ENCODE assay signal across 23 cellular contexts in genomic region chr5:88938488-88938887, GRCh38. TPM values are rescaled to one million over a fixed set of nuclear protein-coding genes. Genes with fewer than 3 reads are reported as not detected.
DNase-seq lines count a peak whose midpoint lies in the region; ATAC-seq and TF ChIP-seq lines count a peak whose summit lies in the region.
"Had no signal": no experiment of that assay in that cellular context is flagged by ENCODE, and none has a peak within 500 bp of the region (broad histone marks: within the 10 kb centered on the region; RNA-seq: fewer than 3 reads in every experiment).

No MANE protein-coding gene starts in this region.

- H3K18ac ChIP-seq in mesenchymal stem cell (ENCODE audit: low read depth in 1 of 2, low read length in 2 of 2): peak overlapping the region in 1 of 2 experiments; percentile 66

- 78 to 82% methylated on average over 3 of the region's 3 CpGs for WGBS in heart right ventricle, 2 donors
- WGBS in mesenchymal stem cell: 2% methylated on average over 3 of the region's 3 CpGs

- H2BK15ac ChIP-seq in mesenchymal stem cell (ENCODE audit: low read depth, poor library complexity, severe bottlenecking): no peak overlapping the region

- H3K4me3 ChIP-seq in left ventricle myocardium inferior (no peak overlapping the region), heart right ventricle (no peak overlapping the region), mesenchymal stem cell (ENCODE audit: insufficient read depth in 1 of 2, low read depth in 1 of 2, low read length in 2 of 2) (no peak overlapping the region), gastrocnemius medialis (peak overlapping the region in 3 of 4 donors; percentile 28 to 46 (median 33))
- H3K4me3 ChIP-seq: GM23338 had no signal

- H3K4me1 ChIP-seq in left ventricle myocardium inferior (peaks cover 16% of the 10 kb centered on the region), heart right ventricle (peaks cover 0 to 24% (median 0%) of the 10 kb centered on the region in 9 donors), mesenchymal stem cell (ENCODE audit: control insufficient read depth, insufficient read depth, low read depth, low read length) (no peaks in the 10 kb centered on the region), gastrocnemius medialis (peaks cover 22 to 28% of the 10 kb centered on the region in 2 donors)
- H3K4me1 ChIP-seq: BE2C had no signal

- no peak overlapping the region for H3K4me2 ChIP-seq in mesenchymal stem cell (ENCODE audit: low read length, poor library complexity, severe bottlenecking)
- H3K4me2 ChIP-seq: GM23338 had no signal

- no peak overlapping the region for H3K4me3 Mint-ChIP-seq in osteocyte (ENCODE audit: unreplicated experiment)
- H3K4me3 Mint-ChIP-seq: CD4-positive, alpha-beta memory T cell; GM23338 had no signal

- H2BK120ac ChIP-seq in mesenchymal stem cell (ENCODE audit: low read depth, low read length): no peak overlapping the region

- H3K27me3 ChIP-seq in left ventricle myocardium inferior (ENCODE audit: low read depth) (no peaks in the 10 kb centered on the region), heart right ventricle (no peaks in the 10 kb centered on the region), mesenchymal stem cell (ENCODE audit: control insufficient read depth in 1 of 2, insufficient read depth in 1 of 2, low read length in 2 of 2) (no peaks in the 10 kb centered on the region), gastrocnemius medialis (no peaks in the 10 kb centered on the region)
- H3K27me3 ChIP-seq: BE2C had no signal

- no peak overlapping the region for H2BK5ac ChIP-seq in mesenchymal stem cell (ENCODE audit: low read depth, low read length, poor library complexity, severe bottlenecking)

- no peak overlapping the region for H3K4ac ChIP-seq in mesenchymal stem cell (ENCODE audit: low read depth in 1 of 2, low read length in 2 of 2)

- H4K8ac ChIP-seq in mesenchymal stem cell (ENCODE audit: low read length): no peak overlapping the region

- H3K4me1 Mint-ChIP-seq in osteocyte (ENCODE audit: unreplicated experiment): peaks cover 15% of the 10 kb centered on the region
- H3K4me1 Mint-ChIP-seq: CD4-positive, alpha-beta memory T cell had no signal

- no peak overlapping the region for H3K23ac ChIP-seq in mesenchymal stem cell (ENCODE audit: low read length in 2 of 2)

- ATAC-seq in heart right ventricle (no peak), gastrocnemius medialis (peak; percentile 97 to 98), HG02678 (IDR thresholded peaks at IDR 0.05; ENCODE audit: unreplicated experiment) (no peak)
- ATAC-seq: GM23338, HCT116 had no signal

- intact Hi-C loops in left ventricle myocardium inferior (cut with micrococcal nuclease): no loop called here
- intact Hi-C loops in heart right ventricle (cut with DNase I): no loop called here
- intact Hi-C loops in gastrocnemius medialis (cut with DNase I; ENCODE audit: low total_unique reads): no loop called here

- no peaks in the 10 kb centered on the region for H3K36me3 ChIP-seq in left ventricle myocardium inferior
- H3K36me3 ChIP-seq in heart right ventricle: no peaks in the 10 kb centered on the region
- H3K36me3 ChIP-seq in mesenchymal stem cell (ENCODE audit: control insufficient read depth in 1 of 2, insufficient read depth in 2 of 2, low read depth in 1 of 2, low read length in 2 of 2): no peaks in the 10 kb centered on the region
- H3K36me3 ChIP-seq in gastrocnemius medialis: no peaks in the 10 kb centered on the region
- H3K36me3 ChIP-seq: BE2C had no signal

- H3K27me3 Mint-ChIP-seq in osteocyte (ENCODE audit: unreplicated experiment): no peaks in the 10 kb centered on the region
- H3K27me3 Mint-ChIP-seq: CD4-positive, alpha-beta memory T cell had no signal

- TF ChIP-seq CTCF in left ventricle myocardium inferior (IDR thresholded peaks at IDR 0.05; ENCODE audit: borderline replicate concordance) (no peak), heart right ventricle (IDR thresholded peaks at IDR 0.05) (no peak), gastrocnemius medialis (IDR thresholded peaks at IDR 0.05 in 4 of 5, conservative IDR thresholded peaks at IDR 0.05 in 1 of 5) (no peak), osteocyte (IDR thresholded peaks at IDR 0.05) (no peak)

- no peak overlapping the region for H3K27ac Mint-ChIP-seq in osteocyte (ENCODE audit: unreplicated experiment)
- H3K27ac Mint-ChIP-seq: CD4-positive, alpha-beta memory T cell; GM23338 had no signal

- H2AK5ac ChIP-seq in mesenchymal stem cell (ENCODE audit: low read length, severe bottlenecking): no peak overlapping the region

- no peak overlapping the region for H4K91ac ChIP-seq in mesenchymal stem cell (ENCODE audit: low read length)

- H3K14ac ChIP-seq in mesenchymal stem cell (ENCODE audit: low read length in 2 of 2): no peak overlapping the region

- no peak for DNase-seq in left ventricle myocardium inferior
- no peak for DNase-seq in heart right ventricle
- DNase-seq in mesenchymal stem cell: peak; percentile 60
- peak; percentile 33 to 38 for DNase-seq in gastrocnemius medialis
- DNase-seq in HT-29 (ENCODE audit: low spot score): no peak
- no peak for DNase-seq in osteocyte (ENCODE audit: extremely low spot score, unreplicated experiment)
- no peak for DNase-seq in cerebellar cortex (ENCODE audit: low spot score)
- DNase-seq: BE2C; Calu3; CD4-positive, alpha-beta memory T cell; DMS79; KBM-7; NCI-H1417 treated with DMSO at 0.1 percent for 48 hours; NCI-H2029; NCI-H2171; NCI-H446; NK-92 treated with Interleukin-12 subunit alpha and Interleukin-12 subunit beta, amount 100 ng/mL, for 24 hours; RPMI8226; SIG-M5 had no signal

- H3K36me3 Mint-ChIP-seq in osteocyte (ENCODE audit: unreplicated experiment): no peaks in the 10 kb centered on the region
- H3K36me3 Mint-ChIP-seq: CD4-positive, alpha-beta memory T cell had no signal

- no peaks in the 10 kb centered on the region for H3K9me3 ChIP-seq in left ventricle myocardium inferior (replicated peaks)
- no peaks in the 10 kb centered on the region for H3K9me3 ChIP-seq in heart right ventricle
- H3K9me3 ChIP-seq in mesenchymal stem cell (ENCODE audit: control insufficient read depth, low read length): no peaks in the 10 kb centered on the region
- no peaks in the 10 kb centered on the region for H3K9me3 ChIP-seq in gastrocnemius medialis
- H3K9me3 ChIP-seq: BE2C had no signal

- no peak overlapping the region for H3K9ac ChIP-seq in mesenchymal stem cell (ENCODE audit: low read length)

- peak; percentile 8 to 42 for TF ChIP-seq POLR2A in gastrocnemius medialis (IDR thresholded peaks at IDR 0.05)

- no peak overlapping the region for H2AFZ ChIP-seq in mesenchymal stem cell (ENCODE audit: low read depth, low read length)
- H2AFZ ChIP-seq: GM23338 had no signal

- in situ Hi-C loops in gastrocnemius medialis (cut with MboI; ENCODE audit: low sequenced_read_pairs in 4 of 4): loop anchor here in 1 of 4 donors (10.0 kb wide), 1 partner anchor 204 kb away; no protein-coding TSS in a partner anchor

- H3K79me1 ChIP-seq in mesenchymal stem cell (replicated peaks; ENCODE audit: low read length, poor library complexity, severe bottlenecking): no peaks in the 10 kb centered on the region

- H3K27ac ChIP-seq in left ventricle myocardium inferior (replicated peaks) (peak overlapping the region; percentile 38), heart right ventricle (peak overlapping the region in 5 of 10 donors; percentile 6 to 45 (median 18)), mesenchymal stem cell (ENCODE audit: low read length, poor library complexity, severe bottlenecking) (no peak overlapping the region), gastrocnemius medialis (peak overlapping the region; percentile 76 to 86 (median 80))
- H3K27ac ChIP-seq: 22Rv1 had no signal

- H2BK12ac ChIP-seq in mesenchymal stem cell (ENCODE audit: low read length in 2 of 2): no peak overlapping the region

- H3K9me3 Mint-ChIP-seq in osteocyte (ENCODE audit: unreplicated experiment): no peaks in the 10 kb centered on the region
- H3K9me3 Mint-ChIP-seq: CD4-positive, alpha-beta memory T cell; GM23338 had no signal

RNA-seq across cellular contexts. Expression of gene MEF2C, which starts 55.5 kb away (rescaled TPM):
- total RNA-seq in left ventricle myocardium inferior (54.2 TPM), heart right ventricle (10 to 100 TPM; 38.8 to 88.7 (median 70.0) TPM), gastrocnemius medialis (100 to 1,000 TPM in 3 of 4 donors, 10 to 100 TPM in 1; 63.8 to 192 (median 128) TPM), osteocyte (9.4 and 9.9 TPM in 2 replicates)
- 10 to 100 TPM; 11.2 to 25.6 TPM for polyA plus RNA-seq in heart right ventricle
- 9.5 TPM for polyA plus RNA-seq in mesenchymal stem cell (2013, experiment 1 of 2)
- 9.4 TPM for polyA plus RNA-seq in mesenchymal stem cell (2013, experiment 2 of 2)
- 0.08 and 0.46 TPM in 2 replicates for total RNA-seq in HT-29 (2014; rRNA removed; shearing (Covaris generic))

Comparison
In these comparisons a context has a peak if more than half of its experiments do, and no peak if none do; other contexts are left out.
1. DNase-seq: peak in mesenchymal stem cell (single experiment) and gastrocnemius medialis (2 of 2); none in left ventricle myocardium inferior (single experiment), heart right ventricle (0 of 2), HT-29 (single experiment), osteocyte (single experiment) and cerebellar cortex (single experiment).
2. H3K4me3 ChIP-seq: peak in gastrocnemius medialis (3 of 4); none in left ventricle myocardium inferior (single experiment), heart right ventricle (0 of 10) and mesenchymal stem cell (0 of 2).
3. ATAC-seq: peak in gastrocnemius medialis (2 of 2); none in heart right ventricle (0 of 8) and HG02678 (single experiment).